ENCODE assay signal across 8 cellular contexts in the genomic region with DNA sequence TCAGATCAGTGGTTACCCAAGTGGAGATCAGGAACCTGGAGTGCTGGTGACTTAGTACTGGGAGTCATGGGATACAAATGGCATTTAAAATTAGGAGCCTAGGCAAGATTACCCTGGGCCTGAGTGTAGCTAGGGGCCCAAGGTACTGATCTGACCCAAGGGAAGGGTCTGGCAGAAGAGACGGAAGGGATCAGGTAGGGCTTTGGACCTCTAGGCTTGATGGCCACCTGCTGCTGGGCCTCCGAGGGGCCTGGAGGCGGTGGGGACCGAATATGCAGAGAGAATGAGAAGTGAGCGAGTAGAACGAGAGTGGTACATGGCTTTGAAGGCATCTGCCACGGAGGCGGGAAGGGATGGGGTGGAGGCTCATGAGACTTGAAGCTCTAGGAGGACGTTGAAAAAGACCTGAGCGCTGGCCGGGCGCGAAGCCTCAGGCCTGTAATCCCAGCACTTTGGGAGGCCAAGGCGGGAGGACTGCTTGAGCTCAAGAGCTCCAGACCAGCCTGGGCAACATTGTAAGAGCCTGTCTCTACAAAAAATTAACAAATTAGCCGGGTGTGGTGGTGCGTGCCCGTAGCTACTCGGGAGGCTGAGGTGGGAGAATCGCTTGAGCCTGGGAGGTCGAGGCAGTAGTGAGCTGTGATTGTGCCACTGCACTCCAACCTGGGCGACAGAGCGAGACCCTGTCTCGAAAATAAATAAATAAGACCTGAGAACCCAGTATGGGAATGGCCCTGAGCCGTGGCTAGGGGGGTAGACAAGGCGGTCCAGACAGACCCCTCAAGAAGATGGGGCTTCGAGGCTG. TPM values are rescaled to one million over a fixed set of nuclear protein-coding genes. Genes with fewer than 3 reads are reported as not detected.
DNase-seq lines count a peak whose midpoint lies in the region; ATAC-seq and TF ChIP-seq lines count a peak whose summit lies in the region.

No MANE protein-coding gene starts in this region.

- TSS peak; percentile 81 for BruUV-seq in MCF 10A (replicated peaks; lab: Mats Ljungman, UMichigan)

- POLR2A ChIA-PET in MCF 10A (lab: Yijun Ruan, JAX) = interaction anchor here (0.7 to 2.0 kb wide), 8 partner anchors 9 to 202 kb away, joined by 3 to 19 read pairs (median 6); a partner anchor contains a TSS

- CTCF ChIA-PET in MCF 10A (lab: Yijun Ruan, JAX) = interaction anchor here (1.2 to 1.7 kb wide), 4 partner anchors 19 to 287 kb away, joined by 3 to 7 read pairs (median 4); a partner anchor contains a TSS

- intact Hi-C loops in MCF 10A (cut with micrococcal nuclease) = no loop called here

- no peaks in the 10 kb centered on the region for H3K27me3 Mint-ChIP-seq in stimulated activated naive CD8-positive, alpha-beta T cell treated with anti-CD3 and anti-CD28 coated beads, Interleukin-15, Interleukin-2, amounts not matched to agents 100 ng/mL and 50 ng/mL, for 24 hours
- no peaks in the 10 kb centered on the region for H3K27me3 Mint-ChIP-seq in MCF 10A (ENCODE audit: insufficient read depth, unreplicated experiment)
- peaks cover 7% of the 10 kb centered on the region for H3K27me3 Mint-ChIP-seq in mesothelial cell of epicardium (ENCODE audit: low read depth)

- H3K4me3 Mint-ChIP-seq in stimulated activated naive CD8-positive, alpha-beta T cell treated with anti-CD3 and anti-CD28 coated beads, Interleukin-15, Interleukin-2, amounts not matched to agents 100 ng/mL and 50 ng/mL, for 24 hours = peak overlapping the region; percentile 97
- H3K4me3 Mint-ChIP-seq in MCF 10A (ENCODE audit: unreplicated experiment) = peak overlapping the region; percentile 99
- H3K4me3 Mint-ChIP-seq in mesothelial cell of epicardium = peak overlapping the region; percentile 100

- H3K27ac Mint-ChIP-seq in stimulated activated naive CD8-positive, alpha-beta T cell treated with anti-CD3 and anti-CD28 coated beads, Interleukin-15, Interleukin-2, amounts not matched to agents 100 ng/mL and 50 ng/mL, for 24 hours = peak overlapping the region; percentile 93
- H3K27ac Mint-ChIP-seq in MCF 10A (ENCODE audit: low read depth, unreplicated experiment) (peak overlapping the region; percentile 91), mesothelial cell of epicardium (peak overlapping the region; percentile 99)

- no peak for DNase-seq in stimulated activated naive CD8-positive, alpha-beta T cell treated with anti-CD3 and anti-CD28 coated beads, Interleukin-15, Interleukin-2, amounts not matched to agents 100 U/mL and 50 U/mL, for 24 hours
- no peak for DNase-seq in MCF 10A (ENCODE audit: unreplicated experiment)
- DNase-seq in mesothelial cell of epicardium (ENCODE audit: low spot score in 2 of 2, unreplicated experiment in 2 of 2) = no peak
- no peak for DNase-seq in KBM-7
- DNase-seq in NAMALWA (ENCODE audit: low spot score) = no peak
- DNase-seq in NCI-H1436 (lab: John Stamatoyannopoulos, UW) = no peak

- ATAC-seq in stimulated activated naive CD8-positive, alpha-beta T cell treated with anti-CD3 and anti-CD28 coated beads, Interleukin-15, Interleukin-2, amounts not matched to agents 100 U/mL and 50 U/mL, for 24 hours = no peak
- no peak for ATAC-seq in GM21723 (IDR thresholded peaks at IDR 0.05; ENCODE audit: unreplicated experiment)

- H3K4me1 Mint-ChIP-seq in stimulated activated naive CD8-positive, alpha-beta T cell treated with anti-CD3 and anti-CD28 coated beads, Interleukin-15, Interleukin-2, amounts not matched to agents 100 ng/mL and 50 ng/mL, for 24 hours (ENCODE audit: low read depth) = peaks cover 33% of the 10 kb centered on the region
- H3K4me1 Mint-ChIP-seq in MCF 10A (ENCODE audit: insufficient read depth, unreplicated experiment) (peaks cover 6% of the 10 kb centered on the region), mesothelial cell of epicardium (peaks cover 9% of the 10 kb centered on the region)

- H3K9me3 Mint-ChIP-seq in stimulated activated naive CD8-positive, alpha-beta T cell treated with anti-CD3 and anti-CD28 coated beads, Interleukin-15, Interleukin-2, amounts not matched to agents 100 ng/mL and 50 ng/mL, for 24 hours = no peaks in the 10 kb centered on the region
- H3K9me3 Mint-ChIP-seq in MCF 10A (ENCODE audit: unreplicated experiment) (no peaks in the 10 kb centered on the region), mesothelial cell of epicardium (no peaks in the 10 kb centered on the region)

- TF ChIP-seq CTCF in MCF 10A (IDR thresholded peaks at IDR 0.05; ENCODE audit: unreplicated experiment) (no peak), mesothelial cell of epicardium (IDR thresholded peaks at IDR 0.05; ENCODE audit: unreplicated experiment) (no peak)

- H3K36me3 Mint-ChIP-seq in stimulated activated naive CD8-positive, alpha-beta T cell treated with anti-CD3 and anti-CD28 coated beads, Interleukin-15, Interleukin-2, amounts not matched to agents 100 ng/mL and 50 ng/mL, for 24 hours (ENCODE audit: low read depth) = peaks cover 4% of the 10 kb centered on the region
- H3K36me3 Mint-ChIP-seq in MCF 10A (ENCODE audit: insufficient read depth, unreplicated experiment) = peaks cover 16% of the 10 kb centered on the region
- H3K36me3 Mint-ChIP-seq in mesothelial cell of epicardium = peaks cover 2% of the 10 kb centered on the region

- in situ Hi-C loops in KBM-7 (cut with MboI; ENCODE audit: low pct_unique_long_range_greater_than_20kb, low sequenced_read_pairs) = no loop called here

RNA-seq across cellular contexts. Expression of a gene that starts 0.6 kb away (rescaled TPM):
- total RNA-seq in MCF 10A (2022) (34.4 and 41.3 TPM in 2 replicates), mesothelial cell of epicardium (40.5 to 44.8 TPM (median 41.2 TPM) in 3 replicates)

RNA-seq across cellular contexts. Expression of a gene that starts 23.1 kb away (rescaled TPM):
- total RNA-seq in MCF 10A (2022) (91.5 and 123 TPM in 2 replicates), mesothelial cell of epicardium (19.6 to 22.1 TPM (median 20.2 TPM) in 3 replicates)

RNA-seq across cellular contexts. Expression of a gene that starts 32.7 kb away (rescaled TPM):
- total RNA-seq in MCF 10A (2022) = 0.21 TPM in 1 of 2 replicates, not detected in the other
- 0.78 to 1.3 TPM (median 0.84 TPM) in 3 replicates for total RNA-seq in mesothelial cell of epicardium

RNA-seq across cellular contexts. Expression of a gene that starts 35.4 kb away (rescaled TPM):
- total RNA-seq in MCF 10A (2022) (58.6 and 83.5 TPM in 2 replicates), mesothelial cell of epicardium (25.3 to 26.2 TPM (median 25.8 TPM) in 3 replicates)
